In the genomic region with DNA sequence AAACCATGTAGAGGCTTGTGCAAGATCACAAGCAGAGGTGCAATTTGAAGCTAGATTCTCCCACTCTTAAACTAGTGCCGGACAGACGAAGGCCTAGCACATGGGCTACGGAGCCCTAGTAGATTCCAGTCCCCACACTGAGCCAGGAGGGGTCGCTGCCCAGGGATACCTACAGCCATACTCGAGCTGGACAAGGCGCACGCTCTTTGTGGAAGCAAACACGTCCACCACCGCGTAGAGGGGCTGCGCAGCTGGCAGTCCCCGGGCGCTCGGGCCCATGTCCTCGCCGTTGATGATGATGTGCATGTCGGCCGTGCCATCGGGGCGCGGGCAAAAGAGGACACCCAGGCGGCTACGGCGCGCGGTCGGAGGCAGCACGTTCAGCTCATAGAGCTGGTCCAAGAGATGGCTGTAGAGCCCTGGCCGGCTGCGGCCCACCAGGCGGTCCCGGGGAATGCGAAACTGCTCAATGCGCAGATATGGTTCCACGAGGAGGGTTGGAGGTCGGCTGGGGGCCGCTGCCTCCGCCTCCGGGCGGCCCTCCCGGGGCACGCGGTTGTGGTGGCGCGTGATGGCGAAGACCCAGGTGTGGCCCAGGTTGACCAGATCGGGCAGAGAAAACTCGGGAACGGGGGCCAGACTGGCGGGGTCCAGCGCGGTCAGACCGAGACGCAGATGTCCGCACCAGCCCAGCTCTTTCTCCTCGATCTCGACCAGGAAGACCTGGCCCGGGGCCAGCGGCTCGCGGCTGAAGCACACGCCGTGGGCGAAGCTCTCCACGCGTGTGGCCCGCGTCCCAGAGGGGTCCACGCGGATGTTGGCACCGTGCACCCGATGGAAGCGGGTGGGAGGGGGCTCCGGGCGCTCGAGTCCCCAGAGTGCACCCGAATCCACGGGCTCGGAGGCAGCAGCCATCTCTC, we compare ENCODE assay signal across 1 cellular context.
TF ChIP-seq lines count a peak whose summit lies in the region.

No MANE protein-coding gene starts in this region.

TF ChIP-seq in HepG2, 621 proteins besides CTCF, POLR2A, EP300 and RAD21 (continued from another document and continues in another):
- TF ChIP-seq, protein P1, sequence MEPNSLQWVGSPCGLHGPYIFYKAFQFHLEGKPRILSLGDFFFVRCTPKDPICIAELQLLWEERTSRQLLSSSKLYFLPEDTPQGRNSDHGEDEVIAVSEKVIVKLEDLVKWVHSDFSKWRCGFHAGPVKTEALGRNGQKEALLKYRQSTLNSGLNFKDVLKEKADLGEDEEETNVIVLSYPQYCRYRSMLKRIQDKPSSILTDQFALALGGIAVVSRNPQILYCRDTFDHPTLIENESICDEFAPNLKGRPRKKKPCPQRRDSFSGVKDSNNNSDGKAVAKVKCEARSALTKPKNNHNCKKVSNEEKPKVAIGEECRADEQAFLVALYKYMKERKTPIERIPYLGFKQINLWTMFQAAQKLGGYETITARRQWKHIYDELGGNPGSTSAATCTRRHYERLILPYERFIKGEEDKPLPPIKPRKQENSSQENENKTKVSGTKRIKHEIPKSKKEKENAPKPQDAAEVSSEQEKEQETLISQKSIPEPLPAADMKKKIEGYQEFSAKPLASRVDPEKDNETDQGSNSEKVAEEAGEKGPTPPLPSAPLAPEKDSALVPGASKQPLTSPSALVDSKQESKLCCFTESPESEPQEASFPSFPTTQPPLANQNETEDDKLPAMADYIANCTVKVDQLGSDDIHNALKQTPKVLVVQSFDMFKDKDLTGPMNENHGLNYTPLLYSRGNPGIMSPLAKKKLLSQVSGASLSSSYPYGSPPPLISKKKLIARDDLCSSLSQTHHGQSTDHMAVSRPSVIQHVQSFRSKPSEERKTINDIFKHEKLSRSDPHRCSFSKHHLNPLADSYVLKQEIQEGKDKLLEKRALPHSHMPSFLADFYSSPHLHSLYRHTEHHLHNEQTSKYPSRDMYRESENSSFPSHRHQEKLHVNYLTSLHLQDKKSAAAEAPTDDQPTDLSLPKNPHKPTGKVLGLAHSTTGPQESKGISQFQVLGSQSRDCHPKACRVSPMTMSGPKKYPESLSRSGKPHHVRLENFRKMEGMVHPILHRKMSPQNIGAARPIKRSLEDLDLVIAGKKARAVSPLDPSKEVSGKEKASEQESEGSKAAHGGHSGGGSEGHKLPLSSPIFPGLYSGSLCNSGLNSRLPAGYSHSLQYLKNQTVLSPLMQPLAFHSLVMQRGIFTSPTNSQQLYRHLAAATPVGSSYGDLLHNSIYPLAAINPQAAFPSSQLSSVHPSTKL (CRISPR knock-in tag; IDR thresholded peaks at IDR 0.05): peak; percentile 43
- no peak for TF ChIP-seq ZBTB1 (CRISPR knock-in tag; IDR thresholded peaks at IDR 0.05; ENCODE audit: borderline replicate concordance)
- peak; percentile 98 for TF ChIP-seq AGO2 (optimal IDR thresholded peaks at IDR 0.05; ENCODE audit: low read depth, low read length)
- no peak for TF ChIP-seq BCLAF1 (IDR thresholded peaks at IDR 0.05)
- no peak for TF ChIP-seq NFKB2 (CRISPR knock-in tag; IDR thresholded peaks at IDR 0.05; ENCODE audit: borderline replicate concordance)
- TF ChIP-seq PCBP2 (optimal IDR thresholded peaks at IDR 0.05; ENCODE audit: low read depth, low read length, poor library complexity, severe bottlenecking): no peak
- 0 out of 2 replicates have a peak, but pooled peaks have one; percentile 4 for TF ChIP-seq EEA1 (CRISPR knock-in tag; IDR thresholded peaks at IDR 0.05; ENCODE audit: borderline replicate concordance)
- TF ChIP-seq BCL6 (CRISPR knock-in tag; IDR thresholded peaks at IDR 0.05): peak; percentile 55; the same call in 1 of the 2 replicates
- TF ChIP-seq ZNF83 (CRISPR knock-in tag; IDR thresholded peaks at IDR 0.05; ENCODE audit: borderline replicate concordance): peak; percentile 89; the same call in 1 of the 2 replicates
- peak; percentile 37 for TF ChIP-seq ZSCAN21 (CRISPR knock-in tag; IDR thresholded peaks at IDR 0.05; ENCODE audit: borderline replicate concordance)
- no peak for TF ChIP-seq CENPBD1 (CRISPR knock-in tag; IDR thresholded peaks at IDR 0.05; ENCODE audit: borderline replicate concordance, low read depth)
- TF ChIP-seq RBM39 (IDR thresholded peaks at IDR 0.05; ENCODE audit: low read depth, low read length, poor library complexity, severe bottlenecking): peak; percentile 15
- no peak; the same call in 1 of the 2 replicates for TF ChIP-seq MEIS1 (CRISPR knock-in tag; IDR thresholded peaks at IDR 0.05; ENCODE audit: borderline replicate concordance)
- TF ChIP-seq ZNF678 (CRISPR knock-in tag; IDR thresholded peaks at IDR 0.05): no peak
- TF ChIP-seq ZNF777 (CRISPR knock-in tag; IDR thresholded peaks at IDR 0.05): peak; percentile 76
- TF ChIP-seq ZZZ3 (CRISPR knock-in tag; IDR thresholded peaks at IDR 0.05; ENCODE audit: borderline replicate concordance): no peak
- no peak; the same call in 1 of the 2 replicates for TF ChIP-seq ZNF235 (CRISPR knock-in tag; IDR thresholded peaks at IDR 0.05; ENCODE audit: borderline replicate concordance)
- TF ChIP-seq, protein P2, sequence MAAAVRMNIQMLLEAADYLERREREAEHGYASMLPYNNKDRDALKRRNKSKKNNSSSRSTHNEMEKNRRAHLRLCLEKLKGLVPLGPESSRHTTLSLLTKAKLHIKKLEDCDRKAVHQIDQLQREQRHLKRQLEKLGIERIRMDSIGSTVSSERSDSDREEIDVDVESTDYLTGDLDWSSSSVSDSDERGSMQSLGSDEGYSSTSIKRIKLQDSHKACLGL (CRISPR knock-in tag; IDR thresholded peaks at IDR 0.05): peak; percentile 98
- peak; percentile 85 for TF ChIP-seq CBFB (CRISPR knock-in tag; IDR thresholded peaks at IDR 0.05)
- no peak for TF ChIP-seq MBD4 (IDR thresholded peaks at IDR 0.05; ENCODE audit: borderline replicate concordance, low read length)
- no peak; the same call in 1 of the 2 replicates for TF ChIP-seq ZNF703 (CRISPR knock-in tag; IDR thresholded peaks at IDR 0.05; ENCODE audit: borderline replicate concordance)
- no peak for TF ChIP-seq TP53 (CRISPR knock-in tag; conservative IDR thresholded peaks at IDR 0.05)
- TF ChIP-seq PHF8 (CRISPR knock-in tag; IDR thresholded peaks at IDR 0.05): peak; percentile 75
- TF ChIP-seq CHD4 (IDR thresholded peaks at IDR 0.05; ENCODE audit: borderline replicate concordance, low read length): no peak
- TF ChIP-seq CREBL2 (CRISPR knock-in tag; IDR thresholded peaks at IDR 0.05; ENCODE audit: borderline replicate concordance): 0 out of 2 replicates have a peak, but pooled peaks have one; percentile 84
- no peak for TF ChIP-seq ZNF382 (CRISPR knock-in tag; IDR thresholded peaks at IDR 0.05; ENCODE audit: borderline replicate concordance)
- no peak for TF ChIP-seq NCOR1 (IDR thresholded peaks at IDR 0.05; ENCODE audit: borderline replicate concordance, low read length)
- peak; percentile 81 for TF ChIP-seq DMAP1 (CRISPR knock-in tag; IDR thresholded peaks at IDR 0.05)
- TF ChIP-seq, protein P3, sequence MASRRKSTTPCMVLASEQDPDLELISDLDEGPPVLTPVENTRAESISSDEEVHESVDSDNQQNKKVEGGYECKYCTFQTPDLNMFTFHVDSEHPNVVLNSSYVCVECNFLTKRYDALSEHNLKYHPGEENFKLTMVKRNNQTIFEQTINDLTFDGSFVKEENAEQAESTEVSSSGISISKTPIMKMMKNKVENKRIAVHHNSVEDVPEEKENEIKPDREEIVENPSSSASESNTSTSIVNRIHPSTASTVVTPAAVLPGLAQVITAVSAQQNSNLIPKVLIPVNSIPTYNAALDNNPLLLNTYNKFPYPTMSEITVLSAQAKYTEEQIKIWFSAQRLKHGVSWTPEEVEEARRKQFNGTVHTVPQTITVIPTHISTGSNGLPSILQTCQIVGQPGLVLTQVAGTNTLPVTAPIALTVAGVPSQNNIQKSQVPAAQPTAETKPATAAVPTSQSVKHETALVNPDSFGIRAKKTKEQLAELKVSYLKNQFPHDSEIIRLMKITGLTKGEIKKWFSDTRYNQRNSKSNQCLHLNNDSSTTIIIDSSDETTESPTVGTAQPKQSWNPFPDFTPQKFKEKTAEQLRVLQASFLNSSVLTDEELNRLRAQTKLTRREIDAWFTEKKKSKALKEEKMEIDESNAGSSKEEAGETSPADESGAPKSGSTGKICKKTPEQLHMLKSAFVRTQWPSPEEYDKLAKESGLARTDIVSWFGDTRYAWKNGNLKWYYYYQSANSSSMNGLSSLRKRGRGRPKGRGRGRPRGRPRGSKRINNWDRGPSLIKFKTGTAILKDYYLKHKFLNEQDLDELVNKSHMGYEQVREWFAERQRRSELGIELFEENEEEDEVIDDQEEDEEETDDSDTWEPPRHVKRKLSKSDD (CRISPR knock-in tag; IDR thresholded peaks at IDR 0.05; ENCODE audit: low read depth): peak; percentile 39; the same call in 1 of the 2 replicates
- TF ChIP-seq, protein P4, sequence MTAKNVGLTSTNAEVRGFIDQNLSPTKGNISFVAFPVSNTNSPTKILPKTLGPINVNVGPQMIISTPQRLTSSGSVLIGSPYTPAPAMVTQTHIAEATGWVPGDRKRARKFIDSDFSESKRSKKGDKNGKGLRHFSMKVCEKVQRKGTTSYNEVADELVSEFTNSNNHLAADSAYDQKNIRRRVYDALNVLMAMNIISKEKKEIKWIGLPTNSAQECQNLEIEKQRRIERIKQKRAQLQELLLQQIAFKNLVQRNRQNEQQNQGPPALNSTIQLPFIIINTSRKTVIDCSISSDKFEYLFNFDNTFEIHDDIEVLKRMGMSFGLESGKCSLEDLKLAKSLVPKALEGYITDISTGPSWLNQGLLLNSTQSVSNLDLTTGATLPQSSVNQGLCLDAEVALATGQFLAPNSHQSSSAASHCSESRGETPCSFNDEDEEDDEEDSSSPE (CRISPR knock-in tag; IDR thresholded peaks at IDR 0.05): peak; percentile 84
- TF ChIP-seq SOX5 (CRISPR knock-in tag; IDR thresholded peaks at IDR 0.05; ENCODE audit: borderline replicate concordance): no peak; the same call in 1 of the 2 replicates
- TF ChIP-seq SIX4 (CRISPR knock-in tag; IDR thresholded peaks at IDR 0.05): peak; percentile 53; the same call in 1 of the 2 replicates
- no peak; the same call in 1 of the 2 replicates for TF ChIP-seq MYNN (CRISPR knock-in tag; IDR thresholded peaks at IDR 0.05; ENCODE audit: low read depth)
- peak; percentile 92; the same call in 1 of the 2 replicates for TF ChIP-seq CAMTA2 (CRISPR knock-in tag; IDR thresholded peaks at IDR 0.05; ENCODE audit: borderline replicate concordance)
- no peak for TF ChIP-seq ZSCAN30 (CRISPR knock-in tag; IDR thresholded peaks at IDR 0.05)
- TF ChIP-seq ZNF768 (CRISPR knock-in tag; IDR thresholded peaks at IDR 0.05): peak; percentile 77; the same call in 1 of the 2 replicates
- no peak for TF ChIP-seq ZNF367 (CRISPR knock-in tag; IDR thresholded peaks at IDR 0.05; ENCODE audit: borderline replicate concordance)
- TF ChIP-seq ZGPAT (CRISPR knock-in tag; IDR thresholded peaks at IDR 0.05): no peak; the same call in 1 of the 2 replicates
- peak; percentile 95 for TF ChIP-seq MXD4 (CRISPR knock-in tag; IDR thresholded peaks at IDR 0.05)
- peak; percentile 74 for TF ChIP-seq SP4 (CRISPR knock-in tag; IDR thresholded peaks at IDR 0.05)
- TF ChIP-seq SMARCC2 (IDR thresholded peaks at IDR 0.05): no peak
- TF ChIP-seq TBX3 (IDR thresholded peaks at IDR 0.05; ENCODE audit: borderline replicate concordance): no peak
- TF ChIP-seq ZNF644 (CRISPR knock-in tag; IDR thresholded peaks at IDR 0.05; ENCODE audit: low read depth): peak; percentile 65; the same call in 1 of the 2 replicates
- no peak for TF ChIP-seq ZNF101 (CRISPR knock-in tag; IDR thresholded peaks at IDR 0.05; ENCODE audit: borderline replicate concordance, low read depth)
- no peak for TF ChIP-seq GTF2F1 (IDR thresholded peaks at IDR 0.05; ENCODE audit: low read length)
- TF ChIP-seq SMAD3 (CRISPR knock-in tag; IDR thresholded peaks at IDR 0.05): peak; percentile 80
- no peak; the same call in 1 of the 2 replicates for TF ChIP-seq EED (CRISPR knock-in tag; IDR thresholded peaks at IDR 0.05)
- TF ChIP-seq CCAR2 (optimal IDR thresholded peaks at IDR 0.05; ENCODE audit: low read depth, low read length): no peak
- TF ChIP-seq FOXK1 (CRISPR knock-in tag; IDR thresholded peaks at IDR 0.05; ENCODE audit: borderline replicate concordance, low read depth): peak; percentile 63; the same call in 1 of the 2 replicates
- no peak for TF ChIP-seq ZNF740 (CRISPR knock-in tag; IDR thresholded peaks at IDR 0.05)
